In genomic region chr9:36278243-36278642, GRCh38 we compare ENCODE assay signal across 2 cellular contexts.
TF ChIP-seq lines count a peak whose summit lies in the region.

No MANE protein-coding gene starts in this region.

TF ChIP-seq in HepG2, 621 proteins besides CTCF, POLR2A, EP300 and RAD21:
- TF ChIP-seq ZBTB42 (CRISPR knock-in tag; IDR thresholded peaks at IDR 0.05): no peak
- TF ChIP-seq ZNF121 (CRISPR knock-in tag; IDR thresholded peaks at IDR 0.05): peak; percentile 51
TF ChIP-seq in HepG2: peak in this region for 1.

TF ChIP-seq in K562, 482 proteins besides CTCF, POLR2A, EP300 and RAD21:
- TF ChIP-seq ZBTB11 (CRISPR knock-in tag; IDR thresholded peaks at IDR 0.05) (no peak), RBM25 (IDR thresholded peaks at IDR 0.05; ENCODE audit: low read depth, low read length, severe bottlenecking) (peak; percentile 55), HNRNPH1 (optimal IDR thresholded peaks at IDR 0.05; ENCODE audit: low read depth, low read length) (no peak), ZNF121 (CRISPR knock-in tag; conservative IDR thresholded peaks at IDR 0.05) (peak; percentile 65), PYGO2 (tag; IDR thresholded peaks at IDR 0.05) (no peak), RERE (CRISPR knock-in tag; IDR thresholded peaks at IDR 0.05; ENCODE audit: borderline replicate concordance) (no peak)
